Comparison of ENCODE assay signal across 16 cellular contexts in genomic region chr6:16804007-16804303, GRCh38. TPM values are rescaled to one million over a fixed set of nuclear protein-coding genes. Genes with fewer than 3 reads are reported as not detected.
DNase-seq lines count a peak whose midpoint lies in the region; ATAC-seq, FAIRE-seq and TF ChIP-seq lines count a peak whose summit lies in the region.
"Had no signal": no experiment of that assay in that cellular context is flagged by ENCODE, and none has a peak within 500 bp of the region (broad histone marks: within the 10 kb centered on the region; RNA-seq: fewer than 3 reads in every experiment).

No MANE protein-coding gene starts in this region.

- peaks cover 3% of the 10 kb centered on the region; the same call in 1 of the 2 replicates for H3K9me3 ChIP-seq in HUES6 (ENCODE audit: control insufficient read depth, insufficient read depth, low read depth, low read length)
- no peaks in the 10 kb centered on the region for H3K9me3 ChIP-seq in astrocyte (ENCODE audit: insufficient read depth, low read depth, low read length)
- no peaks in the 10 kb centered on the region for H3K9me3 ChIP-seq in iPS-15b (ENCODE audit: control insufficient read depth, insufficient read depth, low read length)
- H3K9me3 ChIP-seq: esophagus squamous epithelium, mucosa of descending colon had no signal

- peak overlapping the region; percentile 76 for H3K4me2 ChIP-seq in astrocyte (ENCODE audit: low read length)

- H3K4me1 Mint-ChIP-seq in astrocyte (ENCODE audit: low read depth, unreplicated experiment), result peaks cover 21% of the 10 kb centered on the region
- no peaks in the 10 kb centered on the region for H3K4me1 Mint-ChIP-seq in effector memory CD8-positive, alpha-beta T cell (ENCODE audit: low read depth in 2 of 2)
- H3K4me1 Mint-ChIP-seq: stimulated activated memory B cell treated with anti-CD40 and anti-IgM and Interleukin-4, amounts not matched to agents 10 μg/mL and 1 μg/mL and 100 μg/mL, for 72 hours had no signal

- H3K27ac Mint-ChIP-seq in astrocyte (ENCODE audit: unreplicated experiment), result peak overlapping the region; percentile 91
- H3K27ac Mint-ChIP-seq in effector memory CD8-positive, alpha-beta T cell, result no peak overlapping the region
- H3K27ac Mint-ChIP-seq: CD4-positive, alpha-beta T cell; stimulated activated memory B cell treated with anti-CD40 and anti-IgM and Interleukin-4, amounts not matched to agents 10 μg/mL and 1 μg/mL and 100 μg/mL, for 72 hours had no signal

- no peaks in the 10 kb centered on the region for H4K20me1 ChIP-seq in astrocyte (ENCODE audit: insufficient read depth, low read length)

- no peaks in the 10 kb centered on the region for H3K79me2 ChIP-seq in astrocyte (ENCODE audit: insufficient read depth, low read length)

- H3K9ac ChIP-seq in HUES6 (ENCODE audit: low read length) (peak overlapping the region; percentile 48), astrocyte (ENCODE audit: low read length) (peak overlapping the region; percentile 55), iPS-15b (ENCODE audit: low read depth, low read length) (no peak overlapping the region)
- H3K9ac ChIP-seq: GM23248 had no signal

- H3K27ac ChIP-seq in HUES6 (ENCODE audit: low read depth, low read length), result no peak overlapping the region
- H3K27ac ChIP-seq in astrocyte (ENCODE audit: low read depth, low read length), result peak overlapping the region; percentile 44
- H3K27ac ChIP-seq: GM23248 had no signal

- H3K36me3 ChIP-seq in HUES6 (ENCODE audit: control insufficient read depth, insufficient read depth, low read length) (no peaks in the 10 kb centered on the region), astrocyte (ENCODE audit: insufficient read depth, low read length) (no peaks in the 10 kb centered on the region), iPS-15b (ENCODE audit: control insufficient read depth, insufficient read depth, low read length) (no peaks in the 10 kb centered on the region)
- H3K36me3 ChIP-seq: esophagus squamous epithelium had no signal

- no peaks in the 10 kb centered on the region for H3K27me3 ChIP-seq in HUES6 (ENCODE audit: control insufficient read depth, insufficient read depth, low read length)
- H3K27me3 ChIP-seq in astrocyte (ENCODE audit: insufficient read depth, low read length), result no peaks in the 10 kb centered on the region
- H3K27me3 ChIP-seq in iPS-15b (ENCODE audit: control insufficient read depth, insufficient read depth, low read length), result no peaks in the 10 kb centered on the region
- H3K27me3 ChIP-seq: esophagus squamous epithelium had no signal

- no peak overlapping the region for H3K4me3 Mint-ChIP-seq in astrocyte (ENCODE audit: unreplicated experiment)
- no peak overlapping the region for H3K4me3 Mint-ChIP-seq in effector memory CD8-positive, alpha-beta T cell
- H3K4me3 Mint-ChIP-seq: CD4-positive, alpha-beta T cell; stimulated activated memory B cell treated with anti-CD40 and anti-IgM and Interleukin-4, amounts not matched to agents 10 μg/mL and 1 μg/mL and 100 μg/mL, for 72 hours had no signal

- FAIRE-seq in astrocyte (lab: Jason Lieb, UNC), result no peak

- H3K9me3 Mint-ChIP-seq in astrocyte (ENCODE audit: unreplicated experiment), result peaks cover 3% of the 10 kb centered on the region
- no peaks in the 10 kb centered on the region for H3K9me3 Mint-ChIP-seq in effector memory CD8-positive, alpha-beta T cell
- H3K9me3 Mint-ChIP-seq: CD4-positive, alpha-beta T cell; stimulated activated memory B cell treated with anti-CD40 and anti-IgM and Interleukin-4, amounts not matched to agents 10 μg/mL and 1 μg/mL and 100 μg/mL, for 72 hours had no signal

- H3K36me3 Mint-ChIP-seq in astrocyte (ENCODE audit: low read depth, unreplicated experiment), result no peaks in the 10 kb centered on the region
- H3K36me3 Mint-ChIP-seq in effector memory CD8-positive, alpha-beta T cell (ENCODE audit: insufficient read depth), result no peaks in the 10 kb centered on the region
- H3K36me3 Mint-ChIP-seq: stimulated activated memory B cell treated with anti-CD40 and anti-IgM and Interleukin-4, amounts not matched to agents 10 μg/mL and 1 μg/mL and 100 μg/mL, for 72 hours had no signal

- peak; percentile 44 for DNase-seq in astrocyte (ENCODE audit: low read depth)
- DNase-seq in smooth muscle cell of the brain vasculature (ENCODE audit: low read depth, low spot score), result peak; percentile 9
- no peak for DNase-seq in NCI-H2196 (lab: John Stamatoyannopoulos, UW; ENCODE audit: unreplicated experiment)
- DNase-seq in effector memory CD8-positive, alpha-beta T cell, result no peak
- DNase-seq: CD4-positive, alpha-beta T cell; esophagus squamous epithelium; GM23248; NCI-H2029 treated with DMSO at 0.1 percent for 48 hours; OCI-M1; stimulated activated CD4-positive, alpha-beta T cell treated with anti-CD3 and anti-CD28 coated beads, Interleukin-4, amount 100 ng/mL, for 1 hour had no signal

- TF ChIP-seq CTCF in astrocyte (IDR thresholded peaks at IDR 0.05; ENCODE audit: insufficient read depth, low read depth, low read length), result no peak

- no peak for ATAC-seq in GM19397 (IDR thresholded peaks at IDR 0.05; ENCODE audit: unreplicated experiment)
- ATAC-seq in effector memory CD8-positive, alpha-beta T cell (replicated peaks), result no peak
- ATAC-seq: SK-N-SH treated with all-trans-retinoic acid at 6 μM for 48 hours; stimulated activated memory B cell treated with anti-CD40 and anti-IgM and Interleukin-4, amounts not matched to agents 10 μg/mL and 1 μg/mL and 100 μg/mL, for 72 hours had no signal

- peak overlapping the region; percentile 79 for H2AFZ ChIP-seq in astrocyte (ENCODE audit: low read depth, low read length)
- H2AFZ ChIP-seq: GM23248 had no signal

- H3K4me1 ChIP-seq in HUES6 (ENCODE audit: control insufficient read depth, insufficient read depth, low read length), result peaks cover 36% of the 10 kb centered on the region
- peaks cover 15% of the 10 kb centered on the region for H3K4me1 ChIP-seq in astrocyte (ENCODE audit: insufficient read depth, low read length)
- H3K4me1 ChIP-seq in iPS-15b (ENCODE audit: control insufficient read depth, insufficient read depth, low read length), result peaks cover 20% of the 10 kb centered on the region

- peaks cover 4% of the 10 kb centered on the region for H3K27me3 Mint-ChIP-seq in astrocyte (ENCODE audit: low read depth, unreplicated experiment)
- peaks cover 0 to 8% of the 10 kb centered on the region in 2 donors for H3K27me3 Mint-ChIP-seq in effector memory CD8-positive, alpha-beta T cell
- H3K27me3 Mint-ChIP-seq: CD4-positive, alpha-beta T cell had no signal

- H3K4me3 ChIP-seq in HUES6 (ENCODE audit: low read depth, low read length), result peak overlapping the region; percentile 45
- H3K4me3 ChIP-seq in astrocyte (ENCODE audit: insufficient read depth, low read depth, low read length), result no peak overlapping the region
- peak overlapping the region; percentile 52 for H3K4me3 ChIP-seq in iPS-15b (ENCODE audit: low read depth, low read length)
- H3K4me3 ChIP-seq: esophagus squamous epithelium, GM23248, mucosa of descending colon had no signal

RNA-seq across cellular contexts. Expression of gene ATXN1, which starts 42.7 kb away (rescaled TPM):
- 68.3 and 70.9 TPM in 2 replicates for total RNA-seq in astrocyte

Comparison
In these comparisons a context has a peak if more than half of its experiments do, and no peak if none do; other contexts are left out.
1. DNase-seq: peak in astrocyte (single experiment) and smooth muscle cell of the brain vasculature (single experiment); none in NCI-H2196 (single experiment) and effector memory CD8-positive, alpha-beta T cell (0 of 3).